In the genomic region with DNA sequence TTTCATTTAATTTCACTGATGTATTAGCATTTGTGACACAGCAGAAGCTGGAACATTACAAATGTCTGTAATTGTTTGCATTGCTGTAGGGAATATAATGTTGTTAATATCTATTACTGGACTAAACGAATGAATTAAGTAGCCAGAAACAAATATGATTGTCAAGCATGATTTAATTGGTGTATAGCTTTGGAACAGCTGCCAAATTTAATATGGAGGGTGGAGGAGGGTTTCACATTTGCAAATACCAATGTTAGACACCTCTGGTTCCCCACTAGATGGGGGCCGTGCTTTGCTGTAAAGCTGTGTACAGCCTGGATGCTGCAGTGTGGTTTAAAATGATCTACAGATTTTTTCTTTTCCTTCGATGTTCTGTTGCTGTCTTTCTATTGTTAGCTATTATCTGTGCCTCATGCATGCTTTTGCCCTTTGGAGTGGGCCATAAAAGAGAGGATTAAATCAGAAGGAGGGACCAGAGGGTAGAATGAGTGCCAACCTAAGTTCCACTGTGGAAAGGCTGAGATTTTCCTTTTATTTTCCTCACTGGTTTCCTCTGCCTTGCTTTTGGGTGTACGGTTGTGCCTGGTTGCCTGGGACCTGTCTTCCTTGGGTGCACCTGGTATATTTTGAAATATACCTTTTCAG, we compare ENCODE assay signal across 10 cellular contexts. TPM values are rescaled to one million over a fixed set of nuclear protein-coding genes. Genes with fewer than 3 reads are reported as not detected.
DNase-seq lines count a peak whose midpoint lies in the region; ATAC-seq and TF ChIP-seq lines count a peak whose summit lies in the region.
"Had no signal": no experiment of that assay in that cellular context is flagged by ENCODE, and none has a peak within 500 bp of the region (broad histone marks: within the 10 kb centered on the region; RNA-seq: fewer than 3 reads in every experiment).

No MANE protein-coding gene starts in this region.

- H3K27ac Mint-ChIP-seq in activated naive CD8-positive, alpha-beta T cell treated with anti-CD3 and anti-CD28 coated beads, Interleukin-2, amount 50 U/mL, for 24 hours, result no peak overlapping the region
- H3K27ac Mint-ChIP-seq in activated T-helper 2 cell treated with anti-CD3 and anti-CD28 coated beads, Interferon-gamma antibody, Interleukin-2, Interleukin-4, amounts not matched to agents 10 μg/mL and 5 μg/mL and 100 μg/mL, durations not matched to agents 14 hours and 24 hours and 36 hours, result no peak overlapping the region
- H3K27ac Mint-ChIP-seq: T-helper 2 cell treated with Interferon-gamma antibody and Interleukin-4, amounts not matched to agents 5 μg/mL and 100 μg/mL, for 36 hours had no signal

- in situ Hi-C loops in astrocyte of the spinal cord (cut with HindIII; ENCODE audit: low sequenced_read_pairs), result no loop called here

- no peaks in the 10 kb centered on the region for H3K4me1 Mint-ChIP-seq in activated naive CD8-positive, alpha-beta T cell treated with anti-CD3 and anti-CD28 coated beads, Interleukin-2, amount 50 U/mL, for 24 hours
- H3K4me1 Mint-ChIP-seq in activated T-helper 2 cell treated with anti-CD3 and anti-CD28 coated beads, Interferon-gamma antibody, Interleukin-2, Interleukin-4, amounts not matched to agents 10 μg/mL and 5 μg/mL and 100 μg/mL, durations not matched to agents 14 hours and 24 hours and 36 hours (ENCODE audit: low read depth), result no peaks in the 10 kb centered on the region

- TF ChIP-seq CTCF in GM12874 (IDR thresholded peaks at IDR 0.05; ENCODE audit: insufficient read depth, low read depth, low read length), result peak; percentile 8; the same call in 1 of the 2 replicates
- TF ChIP-seq CTCF in astrocyte of the spinal cord (IDR thresholded peaks at IDR 0.05; ENCODE audit: low read depth, low read length), result peak; percentile 37

- DNase-seq in NCI-H2081 treated with DMSO at 0.1 percent for 48 hours (lab: John Stamatoyannopoulos, UW) (peak; percentile 52), astrocyte of the spinal cord (ENCODE audit: low read depth, low spot score) (no peak), occipital lobe (lab: John Stamatoyannopoulos, UW) (peak; percentile 12)
- DNase-seq in activated naive CD8-positive, alpha-beta T cell treated with anti-CD3 and anti-CD28 coated beads, Interleukin-2, amount 50 U/mL, for 24 hours, result no peak
- DNase-seq in activated T-helper 2 cell treated with anti-CD3 and anti-CD28 coated beads, Interferon-gamma antibody, Interleukin-2, Interleukin-4, amounts not matched to agents 10 μg/mL and 5 μg/mL and 100 μg/mL, durations not matched to agents 14 hours and 24 hours and 36 hours (ENCODE audit: low spot score), result no peak
- no peak for DNase-seq in stimulated activated CD4-positive, alpha-beta T cell treated with anti-CD3 and anti-CD28 coated beads, Interleukin-1b, Interleukin-23, amount 100 ng/mL, for 48 hours
- DNase-seq: effector CD4-positive, alpha-beta T cell had no signal

- H3K36me3 Mint-ChIP-seq in activated naive CD8-positive, alpha-beta T cell treated with anti-CD3 and anti-CD28 coated beads, Interleukin-2, amount 50 U/mL, for 24 hours (ENCODE audit: low read depth), result no peaks in the 10 kb centered on the region
- no peaks in the 10 kb centered on the region for H3K36me3 Mint-ChIP-seq in activated T-helper 2 cell treated with anti-CD3 and anti-CD28 coated beads, Interferon-gamma antibody, Interleukin-2, Interleukin-4, amounts not matched to agents 10 μg/mL and 5 μg/mL and 100 μg/mL, durations not matched to agents 14 hours and 24 hours and 36 hours (ENCODE audit: low read depth)

- ATAC-seq in activated naive CD8-positive, alpha-beta T cell treated with anti-CD3 and anti-CD28 coated beads, Interleukin-2, amount 50 U/mL, for 24 hours, result no peak
- no peak for ATAC-seq in HG03521 (IDR thresholded peaks at IDR 0.05; ENCODE audit: unreplicated experiment)

- H3K4me3 ChIP-seq in astrocyte of the spinal cord (ENCODE audit: low read depth, low read length), result no peak overlapping the region

- H3K4me3 Mint-ChIP-seq in activated naive CD8-positive, alpha-beta T cell treated with anti-CD3 and anti-CD28 coated beads, Interleukin-2, amount 50 U/mL, for 24 hours, result no peak overlapping the region
- no peak overlapping the region for H3K4me3 Mint-ChIP-seq in activated T-helper 2 cell treated with anti-CD3 and anti-CD28 coated beads, Interferon-gamma antibody, Interleukin-2, Interleukin-4, amounts not matched to agents 10 μg/mL and 5 μg/mL and 100 μg/mL, durations not matched to agents 14 hours and 24 hours and 36 hours (ENCODE audit: low read depth)
- H3K4me3 Mint-ChIP-seq: T-helper 2 cell treated with Interferon-gamma antibody and Interleukin-4, amounts not matched to agents 5 μg/mL and 100 μg/mL, for 36 hours had no signal

- no peaks in the 10 kb centered on the region for H3K27me3 Mint-ChIP-seq in activated naive CD8-positive, alpha-beta T cell treated with anti-CD3 and anti-CD28 coated beads, Interleukin-2, amount 50 U/mL, for 24 hours
- H3K27me3 Mint-ChIP-seq in activated T-helper 2 cell treated with anti-CD3 and anti-CD28 coated beads, Interferon-gamma antibody, Interleukin-2, Interleukin-4, amounts not matched to agents 10 μg/mL and 5 μg/mL and 100 μg/mL, durations not matched to agents 14 hours and 24 hours and 36 hours (ENCODE audit: low read depth), result peaks cover 9% of the 10 kb centered on the region

- H3K9me3 Mint-ChIP-seq in activated naive CD8-positive, alpha-beta T cell treated with anti-CD3 and anti-CD28 coated beads, Interleukin-2, amount 50 U/mL, for 24 hours, result no peaks in the 10 kb centered on the region
- no peaks in the 10 kb centered on the region for H3K9me3 Mint-ChIP-seq in activated T-helper 2 cell treated with anti-CD3 and anti-CD28 coated beads, Interferon-gamma antibody, Interleukin-2, Interleukin-4, amounts not matched to agents 10 μg/mL and 5 μg/mL and 100 μg/mL, durations not matched to agents 14 hours and 24 hours and 36 hours
- H3K9me3 Mint-ChIP-seq: T-helper 2 cell treated with Interferon-gamma antibody and Interleukin-4, amounts not matched to agents 5 μg/mL and 100 μg/mL, for 36 hours had no signal

- intact Hi-C loops in activated T-helper 2 cell treated with anti-CD3 and anti-CD28 coated beads, Interferon-gamma antibody, Interleukin-2, Interleukin-4, amounts not matched to agents 10 μg/mL and 5 μg/mL and 100 μg/mL, durations not matched to agents 14 hours and 24 hours and 36 hours (cut with micrococcal nuclease), result no loop called here

RNA-seq across cellular contexts. Expression of gene DNAJB9, which starts 23.1 kb away (rescaled TPM):
- 48.2 TPM for total RNA-seq in occipital lobe
- total RNA-seq in activated T-helper 2 cell treated with anti-CD3 and anti-CD28 coated beads, Interferon-gamma antibody, Interleukin-2, Interleukin-4, amounts not matched to agents 10 μg/mL and 5 μg/mL and 100 μg/mL, durations not matched to agents 14 hours and 24 hours and 36 hours, result 19.4 and 19.9 TPM in 2 replicates

RNA-seq across cellular contexts. Expression of gene THAP5, which starts 23.2 kb away (rescaled TPM):
- total RNA-seq in occipital lobe, result 81.7 TPM
- total RNA-seq in activated T-helper 2 cell treated with anti-CD3 and anti-CD28 coated beads, Interferon-gamma antibody, Interleukin-2, Interleukin-4, amounts not matched to agents 10 μg/mL and 5 μg/mL and 100 μg/mL, durations not matched to agents 14 hours and 24 hours and 36 hours, result 33.8 and 35.4 TPM in 2 replicates

Comparison
In these comparisons a context has a peak if more than half of its experiments do, and no peak if none do; other contexts are left out.
1. DNase-seq: peak in NCI-H2081 treated with DMSO at 0.1 percent for 48 hours (single experiment) and occipital lobe (single experiment); none in astrocyte of the spinal cord (single experiment), activated naive CD8-positive, alpha-beta T cell treated with anti-CD3 and anti-CD28 coated beads, Interleukin-2, amount 50 U/mL, for 24 hours (single experiment), activated T-helper 2 cell treated with anti-CD3 and anti-CD28 coated beads, Interferon-gamma antibody, Interleukin-2, Interleukin-4, amounts not matched to agents 10 μg/mL and 5 μg/mL and 100 μg/mL, durations not matched to agents 14 hours and 24 hours and 36 hours (single experiment) and stimulated activated CD4-positive, alpha-beta T cell treated with anti-CD3 and anti-CD28 coated beads, Interleukin-1b, Interleukin-23, amount 100 ng/mL, for 48 hours (single experiment).